In the genomic region with DNA sequence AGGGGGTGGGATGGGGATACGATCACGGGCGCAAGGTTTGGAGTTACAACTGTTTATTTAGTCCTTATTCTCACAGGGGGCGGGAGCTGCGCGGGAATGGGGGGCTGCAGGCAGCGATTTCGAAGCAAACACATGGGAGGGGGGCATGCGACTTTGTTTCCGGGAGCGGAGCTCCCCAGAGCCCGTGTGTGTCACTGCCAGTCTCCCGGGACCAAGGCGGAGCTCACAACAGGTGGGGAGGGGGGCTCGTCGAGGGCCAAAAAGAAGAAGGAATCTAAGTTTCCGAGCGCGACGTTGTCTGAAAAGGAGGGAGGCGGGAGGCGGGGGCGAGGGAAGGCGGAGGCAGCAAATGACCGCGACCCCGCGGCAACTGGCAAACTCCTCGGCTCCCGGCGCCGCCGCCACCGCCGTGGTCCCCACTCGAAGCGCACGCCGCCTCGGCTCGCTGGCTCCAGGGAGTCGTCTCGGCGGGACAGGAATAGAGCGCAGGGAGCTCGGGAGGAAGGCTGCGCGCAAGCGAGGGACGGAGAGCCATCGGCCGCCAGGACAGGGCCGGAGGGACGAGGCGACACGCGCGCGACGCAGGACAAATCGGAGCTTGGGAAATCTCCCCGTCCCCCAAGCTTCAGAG, we compare ENCODE assay signal across 8 cellular contexts. TPM values are rescaled to one million over a fixed set of nuclear protein-coding genes. Genes with fewer than 3 reads are reported as not detected.
DNase-seq lines count a peak whose midpoint lies in the region; ATAC-seq and TF ChIP-seq lines count a peak whose summit lies in the region.

No MANE protein-coding gene starts in this region.

- ATAC-seq in HG03097 (IDR thresholded peaks at IDR 0.05; ENCODE audit: low FRiP score, unreplicated experiment) (no peak), GM19397 (IDR thresholded peaks at IDR 0.05; ENCODE audit: unreplicated experiment) (no peak)

- H3K4me1 ChIP-seq in sigmoid colon = peaks cover 0 to 49% (median 34%) of the 10 kb centered on the region in 4 donors

- no peaks in the 10 kb centered on the region for H3K9me3 Mint-ChIP-seq in MCF 10A (ENCODE audit: unreplicated experiment)

- intact Hi-C loops in MCF 10A (cut with micrococcal nuclease) (loop anchor here (2.0 to 10.0 kb wide), 4 partner anchors 45 to 367 kb away; no protein-coding TSS in a partner anchor), sigmoid colon (cut with DNase I) (loop anchor here (2.0 to 10.0 kb wide), 6 partner anchors 40 to 597 kb away; no protein-coding TSS in a partner anchor)

- TF ChIP-seq POLR2A in sigmoid colon (IDR thresholded peaks at IDR 0.05) = no peak

- peak overlapping the region; percentile 97 for H3K27ac Mint-ChIP-seq in MCF 10A (ENCODE audit: low read depth, unreplicated experiment)

- H3K27me3 Mint-ChIP-seq in MCF 10A (ENCODE audit: insufficient read depth, unreplicated experiment) = no peaks in the 10 kb centered on the region

- CTCF ChIA-PET in MCF 10A (lab: Yijun Ruan, JAX) = interaction anchor here (0.6 to 2.2 kb wide), 17 partner anchors 25 to 726 kb away, joined by 3 to 16 read pairs (median 3); no protein-coding TSS in a partner anchor

- peak overlapping the region; percentile 81 for H3K4me3 ChIP-seq in iPS-18c (ENCODE audit: insufficient read depth, low read depth, low read length)
- H3K4me3 ChIP-seq in sigmoid colon = peak overlapping the region; percentile 76 to 96 (median 86)

- no peaks in the 10 kb centered on the region for H3K27me3 ChIP-seq in sigmoid colon

- TSS peak; percentile 27 for BruUV-seq in MCF 10A (replicated peaks; lab: Mats Ljungman, UMichigan)

- no peak for TF ChIP-seq RAD21 in Ishikawa (IDR thresholded peaks at IDR 0.05; ENCODE audit: low read depth)

- H3K9me3 ChIP-seq in iPS-18c (ENCODE audit: control insufficient read depth, insufficient read depth, low read length) (no peaks in the 10 kb centered on the region), sigmoid colon (no peaks in the 10 kb centered on the region)

- TF ChIP-seq CTCF in MCF 10A (IDR thresholded peaks at IDR 0.05; ENCODE audit: unreplicated experiment) (no peak), sigmoid colon (IDR thresholded peaks at IDR 0.05) (no peak)

- TF ChIP-seq EP300 in Ishikawa (IDR thresholded peaks at IDR 0.05; ENCODE audit: borderline replicate concordance) (no peak), sigmoid colon (IDR thresholded peaks at IDR 0.05) (no peak)

- POLR2A ChIA-PET in MCF 10A (lab: Yijun Ruan, JAX) = interaction anchor here (0.6 to 5.9 kb wide), 23 partner anchors 18 to 600 kb away, joined by 3 to 219 read pairs (median 4); no protein-coding TSS in a partner anchor

- peaks cover 26% of the 10 kb centered on the region for H3K4me1 Mint-ChIP-seq in MCF 10A (ENCODE audit: insufficient read depth, unreplicated experiment)

- peak overlapping the region; percentile 85 for H3K4me3 Mint-ChIP-seq in MCF 10A (ENCODE audit: unreplicated experiment)

- H3K36me3 Mint-ChIP-seq in MCF 10A (ENCODE audit: insufficient read depth, unreplicated experiment) = peaks cover 18% of the 10 kb centered on the region

- H3K27ac ChIP-seq in sigmoid colon = peak overlapping the region; percentile 96 to 99 (median 98)

- no peaks in the 10 kb centered on the region for H3K36me3 ChIP-seq in sigmoid colon

- 0% methylated on average over 62 of the region's 62 CpGs for WGBS in sigmoid colon, 2 donors

- DNase-seq in AG08396 (ENCODE audit: low spot score) = peak; percentile 41
- peak; percentile 17 for DNase-seq in T1000 (lab: John Stamatoyannopoulos, UW)
- DNase-seq in MCF 10A (ENCODE audit: unreplicated experiment) = peak; percentile 60
- DNase-seq in sigmoid colon = peak; percentile 76

TF ChIP-seq in Ishikawa, 13 proteins besides CTCF, POLR2A, EP300 and RAD21:
- TF ChIP-seq, protein P1, sequence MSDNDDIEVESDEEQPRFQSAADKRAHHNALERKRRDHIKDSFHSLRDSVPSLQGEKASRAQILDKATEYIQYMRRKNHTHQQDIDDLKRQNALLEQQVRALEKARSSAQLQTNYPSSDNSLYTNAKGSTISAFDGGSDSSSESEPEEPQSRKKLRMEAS (IDR thresholded peaks at IDR 0.05) = peak; percentile 74
- no peak for TF ChIP-seq CREB1 (IDR thresholded peaks at IDR 0.05; ENCODE audit: low read depth)
- 0 out of 2 replicates have a peak, but pooled peaks have one; percentile 41 for TF ChIP-seq TAF1 (IDR thresholded peaks at IDR 0.05; ENCODE audit: low read depth)
- peak; percentile 82 for TF ChIP-seq ZBTB7A (IDR thresholded peaks at IDR 0.05; ENCODE audit: low read depth)
- TF ChIP-seq CEBPB (IDR thresholded peaks at IDR 0.05) = no peak

RNA-seq across cellular contexts. Expression of a gene that starts 1.4 kb away (rescaled TPM):
- total RNA-seq in MCF 10A (2022) (49.0 and 51.1 TPM in 2 replicates), sigmoid colon (100 to 1,000 TPM; 139 to 232 (median 169) TPM)
- 10 to 100 TPM; 13.8 to 32.9 (median 14.3) TPM for polyA plus RNA-seq in sigmoid colon

Comparison
In these comparisons a context has a peak if more than half of its experiments do, and no peak if none do; other contexts are left out.
1. DNase-seq: peak in every context shown above with its lines; median percentile 76 in sigmoid colon; 60 in MCF 10A; 41 in AG08396; 17 in T1000.